Comparison of ENCODE assay signal across 2 cellular contexts in the genomic region with DNA sequence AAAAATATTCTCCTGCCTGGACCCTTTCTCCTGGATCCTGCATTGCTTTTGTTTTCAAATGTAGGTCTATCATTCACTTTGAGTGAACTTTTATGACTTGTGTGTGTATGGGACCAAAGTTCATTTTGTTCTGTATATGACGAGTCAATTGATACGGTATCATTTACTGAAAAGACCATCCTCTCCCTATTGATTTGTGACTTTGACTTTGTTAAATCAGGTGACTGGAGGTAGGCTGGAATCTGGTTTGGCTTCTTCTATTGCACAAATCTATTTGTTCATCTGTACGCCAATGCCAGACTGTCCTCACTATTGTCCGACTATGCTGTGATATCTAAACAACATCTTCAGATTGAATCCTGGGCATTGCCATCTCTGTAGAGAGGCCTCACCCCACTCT.
TF ChIP-seq lines count a peak whose summit lies in the region.

No MANE protein-coding gene starts in this region.

TF ChIP-seq in liver, 16 proteins besides CTCF, POLR2A, EP300 and RAD21:
- TF ChIP-seq EGR1 (IDR thresholded peaks at IDR 0.05; ENCODE audit: low read depth in 2 of 2): no peak
- peak; percentile 65 for TF ChIP-seq YY1 (IDR thresholded peaks at IDR 0.05)
- TF ChIP-seq, protein P1, sequence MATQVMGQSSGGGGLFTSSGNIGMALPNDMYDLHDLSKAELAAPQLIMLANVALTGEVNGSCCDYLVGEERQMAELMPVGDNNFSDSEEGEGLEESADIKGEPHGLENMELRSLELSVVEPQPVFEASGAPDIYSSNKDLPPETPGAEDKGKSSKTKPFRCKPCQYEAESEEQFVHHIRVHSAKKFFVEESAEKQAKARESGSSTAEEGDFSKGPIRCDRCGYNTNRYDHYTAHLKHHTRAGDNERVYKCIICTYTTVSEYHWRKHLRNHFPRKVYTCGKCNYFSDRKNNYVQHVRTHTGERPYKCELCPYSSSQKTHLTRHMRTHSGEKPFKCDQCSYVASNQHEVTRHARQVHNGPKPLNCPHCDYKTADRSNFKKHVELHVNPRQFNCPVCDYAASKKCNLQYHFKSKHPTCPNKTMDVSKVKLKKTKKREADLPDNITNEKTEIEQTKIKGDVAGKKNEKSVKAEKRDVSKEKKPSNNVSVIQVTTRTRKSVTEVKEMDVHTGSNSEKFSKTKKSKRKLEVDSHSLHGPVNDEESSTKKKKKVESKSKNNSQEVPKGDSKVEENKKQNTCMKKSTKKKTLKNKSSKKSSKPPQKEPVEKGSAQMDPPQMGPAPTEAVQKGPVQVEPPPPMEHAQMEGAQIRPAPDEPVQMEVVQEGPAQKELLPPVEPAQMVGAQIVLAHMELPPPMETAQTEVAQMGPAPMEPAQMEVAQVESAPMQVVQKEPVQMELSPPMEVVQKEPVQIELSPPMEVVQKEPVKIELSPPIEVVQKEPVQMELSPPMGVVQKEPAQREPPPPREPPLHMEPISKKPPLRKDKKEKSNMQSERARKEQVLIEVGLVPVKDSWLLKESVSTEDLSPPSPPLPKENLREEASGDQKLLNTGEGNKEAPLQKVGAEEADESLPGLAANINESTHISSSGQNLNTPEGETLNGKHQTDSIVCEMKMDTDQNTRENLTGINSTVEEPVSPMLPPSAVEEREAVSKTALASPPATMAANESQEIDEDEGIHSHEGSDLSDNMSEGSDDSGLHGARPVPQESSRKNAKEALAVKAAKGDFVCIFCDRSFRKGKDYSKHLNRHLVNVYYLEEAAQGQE (IDR thresholded peaks at IDR 0.05): peak; percentile 69
- TF ChIP-seq HNF4G (IDR thresholded peaks at IDR 0.05): peak; percentile 47
- TF ChIP-seq RXRA (IDR thresholded peaks at IDR 0.05): peak; percentile 66 to 83
- TF ChIP-seq, protein P2, sequence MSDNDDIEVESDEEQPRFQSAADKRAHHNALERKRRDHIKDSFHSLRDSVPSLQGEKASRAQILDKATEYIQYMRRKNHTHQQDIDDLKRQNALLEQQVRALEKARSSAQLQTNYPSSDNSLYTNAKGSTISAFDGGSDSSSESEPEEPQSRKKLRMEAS (IDR thresholded peaks at IDR 0.05): peak; percentile 31
- TF ChIP-seq TAF1 (conservative IDR thresholded peaks at IDR 0.05): no peak
- TF ChIP-seq, protein P3, sequence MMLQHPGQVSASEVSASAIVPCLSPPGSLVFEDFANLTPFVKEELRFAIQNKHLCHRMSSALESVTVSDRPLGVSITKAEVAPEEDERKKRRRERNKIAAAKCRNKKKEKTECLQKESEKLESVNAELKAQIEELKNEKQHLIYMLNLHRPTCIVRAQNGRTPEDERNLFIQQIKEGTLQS (IDR thresholded peaks at IDR 0.05): no peak
- no peak for TF ChIP-seq GABPA (IDR thresholded peaks at IDR 0.05 in 1 of 2, conservative IDR thresholded peaks at IDR 0.05 in 1 of 2)
- peak; percentile 50 for TF ChIP-seq FOXA2 (IDR thresholded peaks at IDR 0.05)
- TF ChIP-seq, protein P4, sequence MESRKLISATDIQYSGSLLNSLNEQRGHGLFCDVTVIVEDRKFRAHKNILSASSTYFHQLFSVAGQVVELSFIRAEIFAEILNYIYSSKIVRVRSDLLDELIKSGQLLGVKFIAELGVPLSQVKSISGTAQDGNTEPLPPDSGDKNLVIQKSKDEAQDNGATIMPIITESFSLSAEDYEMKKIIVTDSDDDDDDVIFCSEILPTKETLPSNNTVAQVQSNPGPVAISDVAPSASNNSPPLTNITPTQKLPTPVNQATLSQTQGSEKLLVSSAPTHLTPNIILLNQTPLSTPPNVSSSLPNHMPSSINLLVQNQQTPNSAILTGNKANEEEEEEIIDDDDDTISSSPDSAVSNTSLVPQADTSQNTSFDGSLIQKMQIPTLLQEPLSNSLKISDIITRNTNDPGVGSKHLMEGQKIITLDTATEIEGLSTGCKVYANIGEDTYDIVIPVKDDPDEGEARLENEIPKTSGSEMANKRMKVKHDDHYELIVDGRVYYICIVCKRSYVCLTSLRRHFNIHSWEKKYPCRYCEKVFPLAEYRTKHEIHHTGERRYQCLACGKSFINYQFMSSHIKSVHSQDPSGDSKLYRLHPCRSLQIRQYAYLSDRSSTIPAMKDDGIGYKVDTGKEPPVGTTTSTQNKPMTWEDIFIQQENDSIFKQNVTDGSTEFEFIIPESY (IDR thresholded peaks at IDR 0.05): peak; percentile 68
- TF ChIP-seq SP1 (IDR thresholded peaks at IDR 0.05): peak; percentile 86
- TF ChIP-seq FOXA1 (IDR thresholded peaks at IDR 0.05): no peak
- TF ChIP-seq JUND (IDR thresholded peaks at IDR 0.05): peak in 1 of 2 donors; percentile 71
- TF ChIP-seq HNF4A (conservative IDR thresholded peaks at IDR 0.05): peak; percentile 83 to 86
TF ChIP-seq in liver: peak in this region for 10.

TF ChIP-seq in HepG2, 621 proteins besides CTCF, POLR2A, EP300 and RAD21:
- TF ChIP-seq IKZF4 (CRISPR knock-in tag; IDR thresholded peaks at IDR 0.05; ENCODE audit: borderline replicate concordance, low read depth, not compliant biosample characterization): no peak
